ENCODE assay signal across 8 cellular contexts in genomic region chr13:40790232-40790631, GRCh38. TPM values are rescaled to one million over a fixed set of nuclear protein-coding genes. Genes with fewer than 3 reads are reported as not detected.
DNase-seq lines count a peak whose midpoint lies in the region; ATAC-seq and TF ChIP-seq lines count a peak whose summit lies in the region.

No MANE protein-coding gene starts in this region.

- intact Hi-C loops in CD14-positive monocyte (cut with micrococcal nuclease): no loop called here

- H3K36me3 Mint-ChIP-seq in CD14-positive monocyte: peaks cover 1 to 15% of the 10 kb centered on the region in 2 donors
- H3K36me3 Mint-ChIP-seq in chondrocyte (ENCODE audit: low read depth): no peaks in the 10 kb centered on the region
- no peaks in the 10 kb centered on the region for H3K36me3 Mint-ChIP-seq in natural killer cell treated with Interleukin-12 subunit alpha and Interleukin-12 subunit beta and Interleukin-15 and Interleukin-18, amount 100 ng/mL, for 72 hours

- H3K27ac Mint-ChIP-seq in CD14-positive monocyte (peak overlapping the region in 1 of 7 donors; percentile 16), chondrocyte (ENCODE audit: unreplicated experiment) (peak overlapping the region; percentile 65)
- H3K27ac Mint-ChIP-seq in natural killer cell treated with Interleukin-12 subunit alpha and Interleukin-12 subunit beta and Interleukin-15 and Interleukin-18, amount 100 ng/mL, for 72 hours: no peak overlapping the region

- TF ChIP-seq CTCF in CD14-positive monocyte (IDR thresholded peaks at IDR 0.05) (no peak), chondrocyte (IDR thresholded peaks at IDR 0.05) (no peak)

- H3K4me1 Mint-ChIP-seq in CD14-positive monocyte: peaks cover 22% of the 10 kb centered on the region
- H3K4me1 Mint-ChIP-seq in chondrocyte (ENCODE audit: low read depth): peaks cover 7% of the 10 kb centered on the region
- peaks cover 0 to 5% of the 10 kb centered on the region in 2 donors for H3K4me1 Mint-ChIP-seq in natural killer cell treated with Interleukin-12 subunit alpha and Interleukin-12 subunit beta and Interleukin-15 and Interleukin-18, amount 100 ng/mL, for 72 hours (ENCODE audit: low read depth in 2 of 2)

- H3K27me3 Mint-ChIP-seq in CD14-positive monocyte (ENCODE audit: low read depth in 3 of 3) (peaks cover 0 to 6% (median 0%) of the 10 kb centered on the region in 3 donors), chondrocyte (ENCODE audit: low read depth) (no peaks in the 10 kb centered on the region)
- no peaks in the 10 kb centered on the region for H3K27me3 Mint-ChIP-seq in natural killer cell treated with Interleukin-12 subunit alpha and Interleukin-12 subunit beta and Interleukin-15 and Interleukin-18, amount 100 ng/mL, for 72 hours

- DNase-seq in CD14-positive monocyte (ENCODE audit: low spot score) (no peak), NAMALWA (ENCODE audit: low spot score) (peak; percentile 41), chondrocyte (ENCODE audit: low spot score) (no peak), NOMO-1 treated with DMSO at 0.1 percent for 48 hours (lab: John Stamatoyannopoulos, UW; ENCODE audit: unreplicated experiment) (no peak), NOMO-1 (lab: John Stamatoyannopoulos, UW; ENCODE audit: unreplicated experiment in 2 of 2) (no peak), A172 (ENCODE audit: low spot score) (no peak)
- DNase-seq in natural killer cell treated with Interleukin-12 subunit alpha and Interleukin-12 subunit beta and Interleukin-15 and Interleukin-18, amount 100 ng/mL, for 72 hours (ENCODE audit: low spot score): no peak
- no peak for DNase-seq in activated effector memory CD4-positive, alpha-beta T cell treated with anti-CD3 and anti-CD28 coated beads, Interleukin-2, amount 50 U/mL, for 16 hours

- H3K4me3 Mint-ChIP-seq in CD14-positive monocyte (peak overlapping the region; percentile 82 to 85), chondrocyte (ENCODE audit: unreplicated experiment) (peak overlapping the region; percentile 82)
- peak overlapping the region; percentile 59 for H3K4me3 Mint-ChIP-seq in natural killer cell treated with Interleukin-12 subunit alpha and Interleukin-12 subunit beta and Interleukin-15 and Interleukin-18, amount 100 ng/mL, for 72 hours

- H3K9me3 Mint-ChIP-seq in CD14-positive monocyte (peaks cover 0 to 2% (median 0%) of the 10 kb centered on the region in 7 donors), chondrocyte (ENCODE audit: low read depth) (no peaks in the 10 kb centered on the region)
- no peaks in the 10 kb centered on the region for H3K9me3 Mint-ChIP-seq in natural killer cell treated with Interleukin-12 subunit alpha and Interleukin-12 subunit beta and Interleukin-15 and Interleukin-18, amount 100 ng/mL, for 72 hours

- ATAC-seq in natural killer cell treated with Interleukin-12 subunit alpha and Interleukin-12 subunit beta and Interleukin-15 and Interleukin-18, amount 100 ng/mL, for 72 hours: no peak

RNA-seq across cellular contexts. Expression of gene SLC25A15, which starts 0.8 kb away (rescaled TPM):
- polyA plus RNA-seq in CD14-positive monocyte: 1 to 10 TPM in 1 of 2 donors, under 1 TPM in 1; 0.79 to 5.0 TPM
- 8.2 to 10.0 TPM (median 9.3 TPM) in 3 replicates for total RNA-seq in chondrocyte
- total RNA-seq in natural killer cell treated with Interleukin-12 subunit alpha and Interleukin-12 subunit beta and Interleukin-15 and Interleukin-18, amount 100 ng/mL, for 72 hours: 10 to 100 TPM in 1 of 2 donors, 1 to 10 TPM in 1; 6.2 to 15.3 TPM
- total RNA-seq in A172 (2014; rRNA removed; shearing (Covaris generic)): 25.3 and 38.5 TPM in 2 replicates

RNA-seq across cellular contexts. Expression of gene MRPS31, which starts 19.2 kb away (rescaled TPM):
- 10 to 100 TPM in 1 of 2 donors, 1 to 10 TPM in 1; 9.5 to 11.3 TPM for polyA plus RNA-seq in CD14-positive monocyte
- total RNA-seq in chondrocyte: 11.5 to 15.4 TPM (median 12.3 TPM) in 3 replicates
- total RNA-seq in natural killer cell treated with Interleukin-12 subunit alpha and Interleukin-12 subunit beta and Interleukin-15 and Interleukin-18, amount 100 ng/mL, for 72 hours: 10 to 100 TPM; 25.2 to 27.4 TPM
- total RNA-seq in A172 (2014; rRNA removed; shearing (Covaris generic)): 20.7 and 26.1 TPM in 2 replicates
